27 cellular contexts compared by ENCODE assay signal in genomic region chr9:37542895-37543294, GRCh38. TPM values are rescaled to one million over a fixed set of nuclear protein-coding genes. Genes with fewer than 3 reads are reported as not detected.
A peak's percentile ranks its signal among the peaks of the same experiment; 100 is the strongest.
DNase-seq lines count a peak whose midpoint lies in the region; ATAC-seq and TF ChIP-seq lines count a peak whose summit lies in the region.
"Had no signal": no experiment of that assay in that cellular context is flagged by ENCODE, and none has a peak within 500 bp of the region (broad histone marks: within the 10 kb centered on the region; RNA-seq: fewer than 3 reads in every experiment).

No MANE protein-coding gene starts in this region.

- H3K4me3 ChIP-seq in choroid plexus epithelial cell (ENCODE audit: low read depth, low read length): no peak overlapping the region
- H3K4me3 ChIP-seq in upper lobe of left lung: no peak overlapping the region
- H3K4me3 ChIP-seq: A549, stomach, tibial artery had no signal

- TF ChIP-seq POLR2A in upper lobe of left lung (IDR thresholded peaks at IDR 0.05): no peak

- no peak for TF ChIP-seq EP300 in upper lobe of left lung (IDR thresholded peaks at IDR 0.05)

- intact Hi-C loops in activated naive CD4-positive, alpha-beta T cell treated with anti-CD3 and anti-CD28 coated beads for 36 hours (cut with micrococcal nuclease): no loop called here

- no peaks in the 10 kb centered on the region for H3K4me1 ChIP-seq in upper lobe of left lung
- H3K4me1 ChIP-seq: A549, BE2C had no signal

- H3K9me3 ChIP-seq in upper lobe of left lung: no peaks in the 10 kb centered on the region
- H3K9me3 ChIP-seq: A549, BE2C, stomach, tibial artery had no signal

- H3K27ac ChIP-seq in upper lobe of left lung: no peak overlapping the region
- H3K27ac ChIP-seq: A549, stomach, tibial artery had no signal

- peaks cover 3% of the 10 kb centered on the region for H3K36me3 Mint-ChIP-seq in activated naive CD4-positive, alpha-beta T cell treated with anti-CD3 and anti-CD28 coated beads for 36 hours (ENCODE audit: low read depth)
- H3K36me3 Mint-ChIP-seq in stimulated activated memory B cell treated with anti-CD40 and anti-IgM and Interleukin-4, amounts not matched to agents 10 μg/mL and 1 μg/mL and 100 μg/mL, for 72 hours: peaks cover 45% of the 10 kb centered on the region
- H3K36me3 Mint-ChIP-seq: natural killer cell treated with Interleukin-12 subunit alpha and Interleukin-12 subunit beta and Interleukin-15 and Interleukin-18, amount 100 ng/mL, for 72 hours had no signal

- no peaks in the 10 kb centered on the region for H3K27me3 Mint-ChIP-seq in activated naive CD4-positive, alpha-beta T cell treated with anti-CD3 and anti-CD28 coated beads for 36 hours (ENCODE audit: low read depth)
- H3K27me3 Mint-ChIP-seq in stimulated activated memory B cell treated with anti-CD40 and anti-IgM and Interleukin-4, amounts not matched to agents 10 μg/mL and 1 μg/mL and 100 μg/mL, for 72 hours: no peaks in the 10 kb centered on the region
- H3K27me3 Mint-ChIP-seq: dendritic cell treated with granulocyte-macrophage colony-stimulating factor and Interleukin-4, amounts not matched to agents 40 ng/mL and 50 ng/mL, for 4 days; natural killer cell treated with Interleukin-12 subunit alpha and Interleukin-12 subunit beta and Interleukin-15 and Interleukin-18, amount 100 ng/mL, for 72 hours had no signal

- peak; percentile 20 for DNase-seq in activated naive CD4-positive, alpha-beta T cell treated with anti-CD3 and anti-CD28 coated beads for 36 hours
- DNase-seq in activated naive CD4-positive, alpha-beta T cell treated with Interleukin-2 at 50 U/mL for 16 hours: no peak
- DNase-seq in RPMI8226 (peak; percentile 72), choroid plexus epithelial cell (ENCODE audit: low read depth) (peak; percentile 5), HT-29 (ENCODE audit: low spot score) (no peak), upper lobe of left lung (no peak)
- DNase-seq: activated CD4-positive, alpha-beta T cell treated with anti-CD3 and anti-CD28 coated beads for 4 hours; activated naive CD4-positive, alpha-beta T cell treated with anti-CD3 and anti-CD28 coated beads, Interleukin-2, amount 50 U/mL, for 16 hours; activated T-cell treated with anti-CD3 and anti-CD28 coated beads, Interleukin-2, amount 50 U/mL, for 48 hours; aorta; BE2C; CD8-positive, alpha-beta memory T cell; central memory CD4-positive, alpha-beta T cell; GDM1; H9; islet precursor cell; NCI-H1436; NCI-H748 treated with DMSO at 0.1 percent for 48 hours; stomach; T-helper 2 cell; tibial artery had no signal

- 43 to 67% methylated on average over 1 of the region's 1 CpG for WGBS in upper lobe of left lung, 2 donors

- no peaks in the 10 kb centered on the region for H3K4me1 Mint-ChIP-seq in activated naive CD4-positive, alpha-beta T cell treated with anti-CD3 and anti-CD28 coated beads for 36 hours (ENCODE audit: low read depth)
- peaks cover 29% of the 10 kb centered on the region for H3K4me1 Mint-ChIP-seq in stimulated activated memory B cell treated with anti-CD40 and anti-IgM and Interleukin-4, amounts not matched to agents 10 μg/mL and 1 μg/mL and 100 μg/mL, for 72 hours
- H3K4me1 Mint-ChIP-seq: CD8-positive, alpha-beta memory T cell; H9 had no signal

- H3K27me3 ChIP-seq in upper lobe of left lung: no peaks in the 10 kb centered on the region
- H3K27me3 ChIP-seq: BE2C, stomach, tibial artery had no signal

- no peaks in the 10 kb centered on the region for H3K9me3 Mint-ChIP-seq in activated naive CD4-positive, alpha-beta T cell treated with anti-CD3 and anti-CD28 coated beads for 36 hours
- H3K9me3 Mint-ChIP-seq in stimulated activated memory B cell treated with anti-CD40 and anti-IgM and Interleukin-4, amounts not matched to agents 10 μg/mL and 1 μg/mL and 100 μg/mL, for 72 hours: no peaks in the 10 kb centered on the region
- H3K9me3 Mint-ChIP-seq: CD8-positive, alpha-beta memory T cell; dendritic cell treated with granulocyte-macrophage colony-stimulating factor and Interleukin-4, amounts not matched to agents 40 ng/mL and 50 ng/mL, for 4 days; H9; natural killer cell treated with Interleukin-12 subunit alpha and Interleukin-12 subunit beta and Interleukin-15 and Interleukin-18, amount 100 ng/mL, for 72 hours had no signal

- no peak overlapping the region for H3K27ac Mint-ChIP-seq in activated naive CD4-positive, alpha-beta T cell treated with anti-CD3 and anti-CD28 coated beads for 36 hours
- peak overlapping the region; percentile 67 for H3K27ac Mint-ChIP-seq in stimulated activated memory B cell treated with anti-CD40 and anti-IgM and Interleukin-4, amounts not matched to agents 10 μg/mL and 1 μg/mL and 100 μg/mL, for 72 hours
- H3K27ac Mint-ChIP-seq: CD8-positive, alpha-beta memory T cell; dendritic cell treated with granulocyte-macrophage colony-stimulating factor and Interleukin-4, amounts not matched to agents 40 ng/mL and 50 ng/mL, for 4 days; natural killer cell treated with Interleukin-12 subunit alpha and Interleukin-12 subunit beta and Interleukin-15 and Interleukin-18, amount 100 ng/mL, for 72 hours had no signal

- peaks cover 0 to 13% (median 7%) of the 10 kb centered on the region in 4 donors for H3K36me3 ChIP-seq in upper lobe of left lung

- no peak for TF ChIP-seq CTCF in choroid plexus epithelial cell (conservative IDR thresholded peaks at IDR 0.05; ENCODE audit: low read depth, low read length)
- no peak for TF ChIP-seq CTCF in upper lobe of left lung (IDR thresholded peaks at IDR 0.05)

- no peak for ATAC-seq in stimulated activated memory B cell treated with anti-CD40 and anti-IgM and Interleukin-4, amounts not matched to agents 10 μg/mL and 1 μg/mL and 100 μg/mL, for 72 hours
- ATAC-seq in upper lobe of left lung (ENCODE audit: low FRiP score in 2 of 2): no peak
- ATAC-seq in GM21367 (IDR thresholded peaks at IDR 0.05; ENCODE audit: unreplicated experiment): no peak
- ATAC-seq: A549; natural killer cell treated with Interleukin-12 subunit alpha and Interleukin-12 subunit beta and Interleukin-15 and Interleukin-18, amount 100 ng/mL, for 72 hours; SK-N-SH treated with all-trans-retinoic acid at 6 μM for 48 hours had no signal

- CTCF ChIA-PET in activated naive CD4-positive, alpha-beta T cell treated with anti-CD3 and anti-CD28 coated beads for 36 hours (lab: Charles Lee): no interaction called here

- H3K4me3 Mint-ChIP-seq in activated naive CD4-positive, alpha-beta T cell treated with anti-CD3 and anti-CD28 coated beads for 36 hours: no peak overlapping the region
- no peak overlapping the region for H3K4me3 Mint-ChIP-seq in stimulated activated memory B cell treated with anti-CD40 and anti-IgM and Interleukin-4, amounts not matched to agents 10 μg/mL and 1 μg/mL and 100 μg/mL, for 72 hours
- H3K4me3 Mint-ChIP-seq: CD8-positive, alpha-beta memory T cell; dendritic cell treated with granulocyte-macrophage colony-stimulating factor and Interleukin-4, amounts not matched to agents 40 ng/mL and 50 ng/mL, for 4 days; H9; natural killer cell treated with Interleukin-12 subunit alpha and Interleukin-12 subunit beta and Interleukin-15 and Interleukin-18, amount 100 ng/mL, for 72 hours had no signal

RNA-seq across cellular contexts. Expression of gene FBXO10, which starts 33.3 kb away (rescaled TPM):
- total RNA-seq in activated naive CD4-positive, alpha-beta T cell treated with anti-CD3 and anti-CD28 coated beads for 36 hours: 1 to 10 TPM; 1.0 to 1.1 TPM
- 3.4 and 7.4 TPM in 2 replicates for total RNA-seq in HT-29 (2014; rRNA removed; shearing (Covaris generic))
- 10 to 100 TPM in 2 of 6 donors, 1 to 10 TPM in 4; 7.9 to 13.4 (median 8.7) TPM for total RNA-seq in upper lobe of left lung

RNA-seq across cellular contexts. Expression of gene TOMM5, which starts 49.5 kb away (rescaled TPM):
- 100 to 1,000 TPM; 136 to 140 TPM for total RNA-seq in activated naive CD4-positive, alpha-beta T cell treated with anti-CD3 and anti-CD28 coated beads for 36 hours
- 215 and 224 TPM in 2 replicates for total RNA-seq in HT-29 (2014; rRNA removed; shearing (Covaris generic))
- 10 to 100 TPM; 35.4 to 83.5 (median 54.2) TPM for total RNA-seq in upper lobe of left lung

RNA-seq across cellular contexts. Expression of gene POLR1E, which starts 57.1 kb away (rescaled TPM):
- total RNA-seq in activated naive CD4-positive, alpha-beta T cell treated with anti-CD3 and anti-CD28 coated beads for 36 hours: 10 to 100 TPM; 60.7 to 62.9 TPM
- 17.7 and 21.8 TPM in 2 replicates for total RNA-seq in HT-29 (2014; rRNA removed; shearing (Covaris generic))
- total RNA-seq in upper lobe of left lung: 10 to 100 TPM in 5 of 6 donors, 1 to 10 TPM in 1; 10.0 to 16.9 (median 14.5) TPM

Comparison
In these comparisons a context has a peak if more than half of its experiments do, and no peak if none do; other contexts are left out.
1. DNase-seq: peak in activated naive CD4-positive, alpha-beta T cell treated with anti-CD3 and anti-CD28 coated beads for 36 hours (single experiment), RPMI8226 (single experiment) and choroid plexus epithelial cell (single experiment); none in activated naive CD4-positive, alpha-beta T cell treated with Interleukin-2 at 50 U/mL for 16 hours (single experiment), HT-29 (single experiment) and upper lobe of left lung (0 of 2).